ENCODE assay signal across 7 cellular contexts in the genomic region with DNA sequence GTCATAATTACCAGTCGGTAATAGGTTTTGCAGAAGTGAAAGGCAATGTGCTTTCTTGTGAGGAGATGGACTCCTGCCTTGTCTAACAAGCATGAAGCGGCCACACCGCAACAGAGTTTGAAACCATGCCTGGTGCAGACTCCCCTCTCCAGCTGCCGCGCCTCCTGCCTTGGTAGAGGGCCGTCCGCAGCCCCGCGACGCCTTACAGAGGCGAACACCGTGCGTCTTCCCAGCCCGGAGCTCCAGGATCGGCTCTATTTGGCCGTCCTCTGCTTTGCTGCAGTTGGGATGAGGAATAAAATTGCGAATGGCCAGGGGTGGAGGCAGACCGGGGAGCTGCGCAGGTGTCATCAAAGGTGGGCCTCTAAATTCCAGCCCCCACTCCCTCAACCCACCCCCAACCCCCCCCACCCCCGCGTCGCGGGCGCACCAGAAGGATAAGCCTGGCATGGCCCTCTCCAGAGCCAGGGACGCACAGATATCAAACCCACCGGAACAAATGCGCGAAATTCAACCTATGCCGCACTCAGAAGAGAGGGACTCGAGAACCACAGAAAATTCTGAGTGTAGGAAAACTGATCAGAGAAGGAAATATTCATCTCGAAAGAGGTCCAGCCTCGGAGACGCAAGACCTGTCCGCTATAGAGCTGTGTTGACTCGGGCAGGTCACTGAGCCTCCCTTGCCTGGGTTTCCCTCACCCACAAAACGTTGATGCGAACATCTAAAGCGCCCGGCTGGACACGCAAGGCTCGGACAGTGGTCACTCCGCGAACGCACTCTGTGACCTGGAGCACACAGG. TPM values are rescaled to one million over a fixed set of nuclear protein-coding genes. Genes with fewer than 3 reads are reported as not detected.
DNase-seq lines count a peak whose midpoint lies in the region; ATAC-seq and TF ChIP-seq lines count a peak whose summit lies in the region.

No MANE protein-coding gene starts in this region.

- ATAC-seq in GM18870 (IDR thresholded peaks at IDR 0.05; ENCODE audit: unreplicated experiment): peak; percentile 45

- TF ChIP-seq CTCF in HFFc6 (IDR thresholded peaks at IDR 0.05): no peak
- TF ChIP-seq CTCF in Peyer's patch (IDR thresholded peaks at IDR 0.05): no peak
- TF ChIP-seq CTCF in esophagus muscularis mucosa (IDR thresholded peaks at IDR 0.05): no peak
- TF ChIP-seq CTCF in progenitor cell of endocrine pancreas (IDR thresholded peaks at IDR 0.05; ENCODE audit: unreplicated experiment): no peak
- no peak for TF ChIP-seq CTCF in BE2C (IDR thresholded peaks at IDR 0.05; ENCODE audit: low read depth, low read length)

- H3K9me3 ChIP-seq in Peyer's patch (no peaks in the 10 kb centered on the region), esophagus muscularis mucosa (no peaks in the 10 kb centered on the region), BE2C (no peaks in the 10 kb centered on the region)

- H3K4me3 ChIP-seq in Peyer's patch (peak overlapping the region; percentile 52 to 90 (median 67)), esophagus muscularis mucosa (peak overlapping the region; percentile 53 to 60 (median 56)), BE2C (ENCODE audit: low read depth, low read length) (no peak overlapping the region)

- H3K4me1 ChIP-seq in Peyer's patch: peaks cover 0 to 11% (median 0%) of the 10 kb centered on the region in 4 donors
- peaks cover 22 to 32% (median 29%) of the 10 kb centered on the region in 4 donors for H3K4me1 ChIP-seq in esophagus muscularis mucosa
- no peaks in the 10 kb centered on the region for H3K4me1 ChIP-seq in BE2C

- intact Hi-C loops in esophagus muscularis mucosa (cut with DNase I): no loop called here

- 8% methylated on average over 33 of the region's 44 CpGs for WGBS in esophagus muscularis mucosa

- H3K36me3 ChIP-seq in Peyer's patch (no peaks in the 10 kb centered on the region), esophagus muscularis mucosa (no peaks in the 10 kb centered on the region), BE2C (no peaks in the 10 kb centered on the region)

- H3K4me3 Mint-ChIP-seq in HFFc6: peak overlapping the region; percentile 96
- H3K4me3 Mint-ChIP-seq in progenitor cell of endocrine pancreas (ENCODE audit: low read depth): peak overlapping the region; percentile 59

- H3K27ac Mint-ChIP-seq in HFFc6: peak overlapping the region; percentile 77; the same call in 1 of the 2 replicates
- no peak overlapping the region for H3K27ac Mint-ChIP-seq in progenitor cell of endocrine pancreas

- TF ChIP-seq EP300 in esophagus muscularis mucosa (IDR thresholded peaks at IDR 0.05): no peak

- H3K36me3 Mint-ChIP-seq in HFFc6 (ENCODE audit: low read depth) (no peaks in the 10 kb centered on the region), progenitor cell of endocrine pancreas (ENCODE audit: insufficient read depth) (no peaks in the 10 kb centered on the region)

- H3K27me3 Mint-ChIP-seq in HFFc6 (ENCODE audit: insufficient read depth) (peaks cover 8% of the 10 kb centered on the region), progenitor cell of endocrine pancreas (peaks cover 93% of the 10 kb centered on the region)

- H3K27ac ChIP-seq in Peyer's patch: peak overlapping the region; percentile 68 to 72 (median 72)
- no peak overlapping the region for H3K27ac ChIP-seq in esophagus muscularis mucosa (replicated peaks in 1 of 4)

- no peaks in the 10 kb centered on the region for H3K9me3 Mint-ChIP-seq in HFFc6
- no peaks in the 10 kb centered on the region for H3K9me3 Mint-ChIP-seq in progenitor cell of endocrine pancreas (ENCODE audit: low read depth)

- TF ChIP-seq POLR2A in Peyer's patch (IDR thresholded peaks at IDR 0.05): no peak
- no peak for TF ChIP-seq POLR2A in esophagus muscularis mucosa (IDR thresholded peaks at IDR 0.05; ENCODE audit: low read depth)

- peaks cover 0 to 7% of the 10 kb centered on the region in 2 donors for H3K27me3 ChIP-seq in Peyer's patch
- H3K27me3 ChIP-seq in esophagus muscularis mucosa: peaks cover 0 to 60% (median 22%) of the 10 kb centered on the region in 4 donors
- H3K27me3 ChIP-seq in BE2C: peaks cover 32% of the 10 kb centered on the region

- DNase-seq in HFFc6 (no peak), Peyer's patch (peak in 2 of 3 donors; percentile 68 to 75), esophagus muscularis mucosa (ENCODE audit: extremely low spot score) (no peak), progenitor cell of endocrine pancreas (ENCODE audit: low spot score, unreplicated experiment) (no peak), BE2C (no peak), HUDEP-2 (lab: John Stamatoyannopoulos, UW; ENCODE audit: unreplicated experiment in 76 of 76) (no peak)

- H3K4me1 Mint-ChIP-seq in HFFc6 (ENCODE audit: low read depth) (peaks cover 61% of the 10 kb centered on the region), progenitor cell of endocrine pancreas (ENCODE audit: low read depth) (peaks cover 19% of the 10 kb centered on the region)

RNA-seq across cellular contexts. Expression of a gene that starts 1.1 kb away (rescaled TPM):
- total RNA-seq in HFFc6 (2021; fragmentation: NEBNext Ultra II Directional; extraction: Animal tissue kit (Norgen Biotek cat#: 25700)): 10 to 100 TPM; 13.5 to 46.2 (median 41.9) TPM
- total RNA-seq in Peyer's patch (10 to 100 TPM; 32.2 to 85.4 (median 55.0) TPM), esophagus muscularis mucosa (1 to 10 TPM; 1.2 to 3.0 (median 2.1) TPM), progenitor cell of endocrine pancreas (1.4 and 2.0 TPM in 2 replicates)
- polyA plus RNA-seq in BE2C (2012; ENCODE audit: insufficient read depth, insufficient read length, low read depth): not detected

RNA-seq across cellular contexts. Expression of a gene that starts 25.7 kb away (rescaled TPM):
- 1,000 to 10,000 TPM; 3,909 to 6,151 (median 5,325) TPM for total RNA-seq in HFFc6 (2021; fragmentation: NEBNext Ultra II Directional; extraction: Animal tissue kit (Norgen Biotek cat#: 25700))
- total RNA-seq in Peyer's patch (1,000 to 10,000 TPM; 3,771 to 5,073 (median 4,495) TPM), esophagus muscularis mucosa (1,000 to 10,000 TPM; 1,300 to 2,755 (median 1,711) TPM), progenitor cell of endocrine pancreas (2,013 and 2,136 TPM in 2 replicates)
- 925 TPM for polyA plus RNA-seq in BE2C (2012; ENCODE audit: insufficient read depth, insufficient read length, low read depth)

Comparison
In these comparisons a context has a peak if more than half of its experiments do, and no peak if none do; other contexts are left out.
1. DNase-seq: peak in Peyer's patch (2 of 3); none in HFFc6 (single experiment), esophagus muscularis mucosa (single experiment), progenitor cell of endocrine pancreas (single experiment), BE2C (single experiment) and HUDEP-2 (0 of 76).
2. H3K27ac ChIP-seq: peak in Peyer's patch (4 of 4); none in esophagus muscularis mucosa (0 of 4).